ENCODE assay signal across 22 cellular contexts in genomic region chr17:44912763-44913544, GRCh38. TPM values are rescaled to one million over a fixed set of nuclear protein-coding genes. Genes with fewer than 3 reads are reported as not detected.
A peak's percentile ranks its signal among the peaks of the same experiment; 100 is the strongest.
DNase-seq lines count a peak whose midpoint lies in the region; ATAC-seq, FAIRE-seq and TF ChIP-seq lines count a peak whose summit lies in the region.
"Had no signal": no experiment of that assay in that cellular context is flagged by ENCODE, and none has a peak within 500 bp of the region (broad histone marks: within the 10 kb centered on the region; RNA-seq: fewer than 3 reads in every experiment).

No MANE protein-coding gene starts in this region.

- H3K27me3 Mint-ChIP-seq in activated naive CD4-positive, alpha-beta T cell treated with anti-CD3 and anti-CD28 coated beads, Interleukin-2, amount 50 U/mL, for 24 hours, result peaks cover 13% of the 10 kb centered on the region
- H3K27me3 Mint-ChIP-seq in activated naive CD4-positive, alpha-beta T cell treated with anti-CD3 and anti-CD28 coated beads for 36 hours (ENCODE audit: low read depth), result peaks cover 25% of the 10 kb centered on the region

- no peaks in the 10 kb centered on the region for H3K9me3 Mint-ChIP-seq in activated naive CD4-positive, alpha-beta T cell treated with anti-CD3 and anti-CD28 coated beads, Interleukin-2, amount 50 U/mL, for 24 hours
- no peaks in the 10 kb centered on the region for H3K9me3 Mint-ChIP-seq in activated naive CD4-positive, alpha-beta T cell treated with anti-CD3 and anti-CD28 coated beads for 36 hours

- CTCF ChIA-PET in activated naive CD4-positive, alpha-beta T cell treated with anti-CD3 and anti-CD28 coated beads for 36 hours (lab: Charles Lee), result interaction anchor here (0.6 to 5.2 kb wide), 4 partner anchors 56 to 284 kb away, joined by 3 to 32 read pairs (median 4); no protein-coding TSS in a partner anchor
- CTCF ChIA-PET in K562 (lab: Yijun Ruan, JAX; ENCODE audit: low intra/inter-chr PET ratio), result no interaction called here

- in situ Hi-C loops in K562 (cut with MboI), result no loop called here

- no peak for TF ChIP-seq POLR2A in K562 (conservative IDR thresholded peaks at IDR 0.05)

- H3K4me2 ChIP-seq in K562 (ENCODE audit: insufficient read depth, low read length), result no peak overlapping the region

- no peaks in the 10 kb centered on the region for H3K9me3 ChIP-seq in K562 (replicated peaks; ENCODE audit: control insufficient read depth, insufficient read depth, low read depth, low read length)
- H3K9me3 ChIP-seq: neutrophil, suprapubic skin had no signal

- TF ChIP-seq RAD21 in K562 (CRISPR knock-in tag; conservative IDR thresholded peaks at IDR 0.05 in 1 of 2, IDR thresholded peaks at IDR 0.05 in 1 of 2), result no peak

- peaks cover 16% of the 10 kb centered on the region for H3K4me1 Mint-ChIP-seq in activated naive CD4-positive, alpha-beta T cell treated with anti-CD3 and anti-CD28 coated beads, Interleukin-2, amount 50 U/mL, for 24 hours
- peaks cover 3% of the 10 kb centered on the region for H3K4me1 Mint-ChIP-seq in activated naive CD4-positive, alpha-beta T cell treated with anti-CD3 and anti-CD28 coated beads for 36 hours (ENCODE audit: low read depth)

- H4K20me1 ChIP-seq in K562 (replicated peaks; ENCODE audit: control insufficient read depth, insufficient read depth, low read length), result no peaks in the 10 kb centered on the region

- intact Hi-C loops in activated naive CD4-positive, alpha-beta T cell treated with anti-CD3 and anti-CD28 coated beads for 36 hours (cut with micrococcal nuclease), result no loop called here
- intact Hi-C loops in K562 (cut with micrococcal nuclease), result no loop called here

- 47% methylated on average over 14 of the region's 14 CpGs for WGBS in K562 (ENCODE audit: insufficient coverage, low coverage, missing lambda C conversion rate)

- no peak for TF ChIP-seq CTCF in K562 (IDR thresholded peaks at IDR 0.05 in 2 of 3, conservative IDR thresholded peaks at IDR 0.05 in 1 of 3; ENCODE audit: insufficient read depth in 2 of 3, low read depth in 1 of 3, low read length in 3 of 3)
- no peak for TF ChIP-seq CTCF in GM10266 (IDR thresholded peaks at IDR 0.05; ENCODE audit: control insufficient read depth, insufficient read depth, low read depth, missing control alignments)

- no peak overlapping the region for H3K27ac ChIP-seq in K562 (ENCODE audit: extremely low read depth, low read depth, low read length)
- H3K27ac ChIP-seq in substantia nigra (ENCODE audit: low read depth, low read length, poor library complexity, severe bottlenecking), result peak overlapping the region; percentile 55
- H3K27ac ChIP-seq: neutrophil, suprapubic skin had no signal

- H3K9me1 ChIP-seq in K562 (ENCODE audit: control insufficient read depth, insufficient read depth, low read length), result no peaks in the 10 kb centered on the region

- FAIRE-seq in K562 (lab: Jason Lieb, UNC), result no peak
- FAIRE-seq: kidney had no signal

- peaks cover 0 to 11% of the 10 kb centered on the region in 2 experiments; a peak in 1 of 5 replicates for H3K27me3 ChIP-seq in K562 (ENCODE audit: control insufficient read depth in 2 of 2, insufficient read depth in 2 of 2, low read length in 2 of 2)

- H3K36me3 Mint-ChIP-seq in activated naive CD4-positive, alpha-beta T cell treated with anti-CD3 and anti-CD28 coated beads, Interleukin-2, amount 50 U/mL, for 24 hours, result no peaks in the 10 kb centered on the region
- no peaks in the 10 kb centered on the region for H3K36me3 Mint-ChIP-seq in activated naive CD4-positive, alpha-beta T cell treated with anti-CD3 and anti-CD28 coated beads for 36 hours (ENCODE audit: low read depth)

- no peak for DNase-seq in activated naive CD4-positive, alpha-beta T cell treated with anti-CD3 and anti-CD28 coated beads for 36 hours
- no peak for DNase-seq in K562 (ENCODE audit: extremely low read depth in 1 of 4, low spot score in 3 of 4)
- peak; percentile 37 for DNase-seq in medulla oblongata (ENCODE audit: extremely low spot score)
- DNase-seq in substantia nigra (lab: John Stamatoyannopoulos, UW), result peak in 6 of 49 donors; percentile 29 to 83 (median 52)
- DNase-seq in stimulated activated CD4-positive, alpha-beta T cell treated with anti-CD3 and anti-CD28 coated beads, Interleukin-4, amount 100 ng/mL, for 1 hour, result no peak
- no peak for DNase-seq in GM10266 (ENCODE audit: extremely low spot score)
- DNase-seq: activated CD4-positive, alpha-beta T cell treated with anti-CD3 and anti-CD28 coated beads for 48 hours; activated CD8-positive, alpha-beta memory T cell treated with anti-CD3 and anti-CD28 coated beads, Interleukin-2, amount 50 U/mL, for 48 hours; activated naive CD4-positive, alpha-beta T cell treated with anti-CD3 and anti-CD28 coated beads, Interleukin-2, amount 50 U/mL, for 16 hours; DMS 273 treated with DMSO at 0.1 percent for 48 hours; foreskin fibroblast; GDM1; kidney; NCI-H1930; NCI-H446 treated with DMSO at 0.1 percent for 48 hours; stimulated activated CD4-positive, alpha-beta T cell treated with anti-CD3 and anti-CD28 coated beads, Interleukin-12 subunit alpha, Interleukin-12 subunit beta, amount 100 ng/mL, for 4 hours had no signal

- no peak for TF ChIP-seq EP300 in K562 (IDR thresholded peaks at IDR 0.05; ENCODE audit: low read length)

- no peak overlapping the region for H3K4me3 ChIP-seq in K562
- H3K4me3 ChIP-seq: suprapubic skin had no signal

- POLR2A ChIA-PET in K562 (lab: Yijun Ruan, JAX), result interaction anchor here (0.5 to 4.8 kb wide), 5 partner anchors 8 to 275 kb away, joined by 3 to 28 read pairs (median 4); partner anchors contain the start of gene EFTUD2

- H3K27ac Mint-ChIP-seq in activated naive CD4-positive, alpha-beta T cell treated with anti-CD3 and anti-CD28 coated beads, Interleukin-2, amount 50 U/mL, for 24 hours, result no peak overlapping the region
- H3K27ac Mint-ChIP-seq in activated naive CD4-positive, alpha-beta T cell treated with anti-CD3 and anti-CD28 coated beads for 36 hours, result no peak overlapping the region
- H3K27ac Mint-ChIP-seq: CD14-positive monocyte had no signal

- ATAC-seq in K562 (no peak), GM18519 (IDR thresholded peaks at IDR 0.05; ENCODE audit: low FRiP score, unreplicated experiment) (no peak)

- peak overlapping the region; percentile 68 for H2AFZ ChIP-seq in K562 (ENCODE audit: low read depth, low read length)

- no peaks in the 10 kb centered on the region for H3K79me2 ChIP-seq in K562 (ENCODE audit: control insufficient read depth, insufficient read depth, low read length)

- H3K4me1 ChIP-seq in K562 (replicated peaks in 1 of 2; ENCODE audit: control insufficient read depth in 2 of 2, insufficient read depth in 2 of 2, low read length in 2 of 2), result peaks cover 11 to 32% of the 10 kb centered on the region in 2 experiments; a peak in 4 of 5 replicates

- BruUV-seq in K562 (replicated peaks; lab: Mats Ljungman, UMichigan), result no TSS peak

- no peaks in the 10 kb centered on the region for H3K36me3 ChIP-seq in K562 (ENCODE audit: control insufficient read depth, insufficient read depth, low read length)
- H3K36me3 ChIP-seq: neutrophil, suprapubic skin had no signal

- H3K4me3 Mint-ChIP-seq in activated naive CD4-positive, alpha-beta T cell treated with anti-CD3 and anti-CD28 coated beads, Interleukin-2, amount 50 U/mL, for 24 hours, result peak overlapping the region; percentile 59
- H3K4me3 Mint-ChIP-seq in activated naive CD4-positive, alpha-beta T cell treated with anti-CD3 and anti-CD28 coated beads for 36 hours, result no peak overlapping the region

- H3K9ac ChIP-seq in K562 (ENCODE audit: insufficient read depth in 1 of 2, low read depth in 2 of 2, low read length in 2 of 2), result peak overlapping the region in 1 of 2 experiments; percentile 71; a peak in 2 of 4 replicates

RNA-seq across cellular contexts. Expression of gene GFAP, which starts 2.3 kb away (rescaled TPM):
- not detected for total RNA-seq in activated naive CD4-positive, alpha-beta T cell treated with anti-CD3 and anti-CD28 coated beads for 36 hours
- total RNA-seq in K562 (2011; cell fraction: chromatin; rRNA removed; ENCODE audit: low replicate concordance), result 1.1 and 2.2 TPM in 2 replicates
- 0.53 and 1.0 TPM in 2 replicates for total RNA-seq in K562 (2011; cell fraction: nucleolus; rRNA removed)
- 0.95 and 1.5 TPM in 2 replicates for total RNA-seq in K562 (2011; cell fraction: nucleoplasm; rRNA removed)
- total RNA-seq in K562 (2014; rRNA removed), result 0.36 and 2.1 TPM in 2 replicates
- total RNA-seq in K562 (2014; rRNA removed; fragmentation: Illumina TruSeq; extraction: Trizol), result 0.26 and 0.65 TPM in 2 replicates
- total RNA-seq in K562 (2015; rRNA removed; fragmentation: Illumina TruSeq; extraction: Trizol), result 0.07 and 0.45 TPM in 2 replicates
- total RNA-seq in K562 (2021), result 0.25 and 1.4 TPM in 2 replicates
- 0.54 and 0.61 TPM in 2 replicates for polyA plus RNA-seq in K562 (2011; rRNA removed)
- 0.55 and 0.64 TPM in 2 replicates for polyA plus RNA-seq in K562 (2011; cell fraction: cytosol; rRNA removed)
- 0.91 and 1.0 TPM in 2 replicates for polyA plus RNA-seq in K562 (2011; cell fraction: nucleus; rRNA removed)
- 0.85 and 3.1 TPM in 2 replicates for polyA plus RNA-seq in K562 (2012)
- polyA plus RNA-seq in K562 (2014; fragmentation: Illumina TruSeq; extraction: Trizol), result 0.58 and 0.96 TPM in 2 replicates
- under 1 TPM in 1 of 2 experiments, not detected in 1; 0.11 TPM for polyA plus RNA-seq in K562 (2014; fragmentation: Nextera tagmentation; extraction: Ambion mirVana)
- 0.35 and 0.90 TPM in 2 replicates for polyA plus RNA-seq in K562 (2014; rRNA removed)
- 0.03 and 0.56 TPM in 2 replicates for polyA minus RNA-seq in K562 (2011; rRNA and poly(A)+ RNA removed)
- polyA minus RNA-seq in K562 (2011; cell fraction: cytosol; rRNA and poly(A)+ RNA removed), result not detected in 2 replicates
- polyA minus RNA-seq in K562 (2011; cell fraction: nucleus; rRNA and poly(A)+ RNA removed), result 0.22 and 0.27 TPM in 2 replicates

RNA-seq across cellular contexts. Expression of gene EFTUD2, which starts 13.7 kb away (rescaled TPM):
- 100 to 1,000 TPM; 170 to 176 TPM for total RNA-seq in activated naive CD4-positive, alpha-beta T cell treated with anti-CD3 and anti-CD28 coated beads for 36 hours
- 580 and 635 TPM in 2 replicates for total RNA-seq in K562 (2011; cell fraction: chromatin; rRNA removed; ENCODE audit: low replicate concordance)
- total RNA-seq in K562 (2011; cell fraction: nucleolus; rRNA removed), result 198 and 214 TPM in 2 replicates
- total RNA-seq in K562 (2011; cell fraction: nucleoplasm; rRNA removed), result 312 and 334 TPM in 2 replicates
- total RNA-seq in K562 (2014; rRNA removed), result 191 and 208 TPM in 2 replicates
- 233 and 253 TPM in 2 replicates for total RNA-seq in K562 (2014; rRNA removed; fragmentation: Illumina TruSeq; extraction: Trizol)
- total RNA-seq in K562 (2015; rRNA removed; fragmentation: Illumina TruSeq; extraction: Trizol), result 205 and 218 TPM in 2 replicates
- 234 and 245 TPM in 2 replicates for total RNA-seq in K562 (2021)
- polyA plus RNA-seq in K562 (2011; rRNA removed), result 287 and 362 TPM in 2 replicates
- polyA plus RNA-seq in K562 (2011; cell fraction: cytosol; rRNA removed), result 202 and 205 TPM in 2 replicates
- 245 and 269 TPM in 2 replicates for polyA plus RNA-seq in K562 (2011; cell fraction: nucleus; rRNA removed)
- polyA plus RNA-seq in K562 (2012), result 126 and 176 TPM in 2 replicates
- polyA plus RNA-seq in K562 (2014; fragmentation: Illumina TruSeq; extraction: Trizol), result 222 and 225 TPM in 2 replicates
- polyA plus RNA-seq in K562 (2014; fragmentation: Nextera tagmentation; extraction: Ambion mirVana), result 100 to 1,000 TPM in 1 of 2 experiments, 10 to 100 TPM in 1; 65.8 to 116 TPM
- 125 and 138 TPM in 2 replicates for polyA plus RNA-seq in K562 (2014; rRNA removed)
- polyA minus RNA-seq in K562 (2011; rRNA and poly(A)+ RNA removed), result 919 and 1,083 TPM in 2 replicates
- polyA minus RNA-seq in K562 (2011; cell fraction: cytosol; rRNA and poly(A)+ RNA removed), result 160 and 168 TPM in 2 replicates
- 120 and 201 TPM in 2 replicates for polyA minus RNA-seq in K562 (2011; cell fraction: nucleus; rRNA and poly(A)+ RNA removed)

RNA-seq across cellular contexts. Expression of gene KIF18B, which starts 34.6 kb away (rescaled TPM):
- total RNA-seq in activated naive CD4-positive, alpha-beta T cell treated with anti-CD3 and anti-CD28 coated beads for 36 hours, result 10 to 100 TPM; 54.9 to 55.4 TPM
- total RNA-seq in K562 (2011; cell fraction: chromatin; rRNA removed; ENCODE audit: low replicate concordance), result 142 and 262 TPM in 2 replicates
- total RNA-seq in K562 (2011; cell fraction: nucleolus; rRNA removed), result 144 and 163 TPM in 2 replicates
- 146 and 190 TPM in 2 replicates for total RNA-seq in K562 (2011; cell fraction: nucleoplasm; rRNA removed)
- total RNA-seq in K562 (2014; rRNA removed), result 12.2 and 13.5 TPM in 2 replicates
- total RNA-seq in K562 (2014; rRNA removed; fragmentation: Illumina TruSeq; extraction: Trizol), result 5.6 and 8.4 TPM in 2 replicates
- total RNA-seq in K562 (2015; rRNA removed; fragmentation: Illumina TruSeq; extraction: Trizol), result 13.2 and 13.7 TPM in 2 replicates
- 39.5 and 42.8 TPM in 2 replicates for total RNA-seq in K562 (2021)
- 19.6 and 45.5 TPM in 2 replicates for polyA plus RNA-seq in K562 (2011; rRNA removed)
- polyA plus RNA-seq in K562 (2011; cell fraction: cytosol; rRNA removed), result 23.9 TPM in 2 replicates
- 91.3 and 126 TPM in 2 replicates for polyA plus RNA-seq in K562 (2011; cell fraction: nucleus; rRNA removed)
- polyA plus RNA-seq in K562 (2012), result 15.1 and 19.2 TPM in 2 replicates
- polyA plus RNA-seq in K562 (2014; fragmentation: Illumina TruSeq; extraction: Trizol), result 23.2 and 28.8 TPM in 2 replicates
- polyA plus RNA-seq in K562 (2014; fragmentation: Nextera tagmentation; extraction: Ambion mirVana), result 1 to 10 TPM; 2.0 to 3.0 TPM
- polyA plus RNA-seq in K562 (2014; rRNA removed), result 32.2 and 42.7 TPM in 2 replicates
- polyA minus RNA-seq in K562 (2011; rRNA and poly(A)+ RNA removed), result 16.5 and 16.9 TPM in 2 replicates
- polyA minus RNA-seq in K562 (2011; cell fraction: cytosol; rRNA and poly(A)+ RNA removed), result 15.9 and 24.5 TPM in 2 replicates
- 31.2 and 36.0 TPM in 2 replicates for polyA minus RNA-seq in K562 (2011; cell fraction: nucleus; rRNA and poly(A)+ RNA removed)
- total RNA-seq: mesenteric fat pad had no signal
- polyA plus RNA-seq: CD14-positive monocyte had no signal

RNA-seq across cellular contexts. Expression of gene C1QL1, which starts 55.1 kb away (rescaled TPM):
- under 1 TPM; 0.36 to 0.40 TPM for total RNA-seq in activated naive CD4-positive, alpha-beta T cell treated with anti-CD3 and anti-CD28 coated beads for 36 hours
- total RNA-seq in K562 (2011; cell fraction: chromatin; rRNA removed; ENCODE audit: low replicate concordance), result not detected in 2 replicates
- total RNA-seq in K562 (2011; cell fraction: nucleolus; rRNA removed), result 0.26 and 0.33 TPM in 2 replicates
- total RNA-seq in K562 (2011; cell fraction: nucleoplasm; rRNA removed), result not detected in 2 replicates
- total RNA-seq in K562 (2014; rRNA removed) (0.09 TPM in 1 of 2 replicates, not detected in the other), K562 (2014; rRNA removed; fragmentation: Illumina TruSeq; extraction: Trizol) (not detected in 2 replicates), K562 (2015; rRNA removed; fragmentation: Illumina TruSeq; extraction: Trizol) (not detected in 2 replicates), K562 (2021) (not detected in 2 replicates)
- polyA plus RNA-seq in K562 (2011; rRNA removed) (0.05 and 0.07 TPM in 2 replicates), K562 (2014; fragmentation: Illumina TruSeq; extraction: Trizol) (not detected in 2 replicates), K562 (2014; fragmentation: Nextera tagmentation; extraction: Ambion mirVana) (not detected), K562 (2014; rRNA removed) (0.12 and 0.27 TPM in 2 replicates)
- polyA plus RNA-seq in K562 (2011; cell fraction: cytosol; rRNA removed), result 0.04 and 0.39 TPM in 2 replicates
- not detected in 2 replicates for polyA plus RNA-seq in K562 (2011; cell fraction: nucleus; rRNA removed)
- polyA plus RNA-seq in K562 (2012), result 0.13 and 0.29 TPM in 2 replicates
- polyA minus RNA-seq in K562 (2011; rRNA and poly(A)+ RNA removed), result not detected in 2 replicates
- not detected in 2 replicates for polyA minus RNA-seq in K562 (2011; cell fraction: cytosol; rRNA and poly(A)+ RNA removed)
- not detected in 2 replicates for polyA minus RNA-seq in K562 (2011; cell fraction: nucleus; rRNA and poly(A)+ RNA removed)
- total RNA-seq: mesenteric fat pad, suprapubic skin had no signal
- polyA plus RNA-seq: CD14-positive monocyte had no signal
